Comparison of ENCODE assay signal across 8 cellular contexts in genomic region chr19:1905071-1905862, GRCh38. TPM values are rescaled to one million over a fixed set of nuclear protein-coding genes. Genes with fewer than 3 reads are reported as not detected.
DNase-seq lines count a peak whose midpoint lies in the region; ATAC-seq and TF ChIP-seq lines count a peak whose summit lies in the region.

TSS of gene ADAT3 (plus strand) at chr19:1905399. CDS start at chr19:1912048, 6,649 bp downstream.
TSS of gene SCAMP4 (plus strand) at chr19:1905399. CDS start at chr19:1915020, 9,621 bp downstream.

- no peaks in the 10 kb centered on the region for H3K27me3 Mint-ChIP-seq in activated T-cell treated with anti-CD3 and anti-CD28 coated beads, Interleukin-2, amount 50 U/mL, for 4 hours (ENCODE audit: low read depth)

- in situ Hi-C loops in Panc1 (cut with HindIII; ENCODE audit: low pct_unique_long_range_greater_than_20kb, low sequenced_read_pairs): no loop called here

- peak within 1 kb of the TSS; percentile 66 for H3K4me2 ChIP-seq in KMS-11

- ATAC-seq in GM21737 (IDR thresholded peaks at IDR 0.05; ENCODE audit: unreplicated experiment) (peak; percentile 76), Panc1 (peak; percentile 95)
- ATAC-seq in activated T-cell treated with anti-CD3 and anti-CD28 coated beads, Interleukin-2, amount 50 U/mL, for 4 hours: peak; percentile 97 to 99

- no peak for TF ChIP-seq CTCF in KMS-11 (conservative IDR thresholded peaks at IDR 0.05; ENCODE audit: low read depth, low read length)
- TF ChIP-seq CTCF in Panc1 (IDR thresholded peaks at IDR 0.05): no peak

- BruUV-seq in Panc1 (replicated peaks; lab: Mats Ljungman, UMichigan): TSS peak; percentile 86

- no peaks in the 10 kb centered on the region for H4K20me1 ChIP-seq in KMS-11 (ENCODE audit: insufficient read depth)

- no peaks in the 10 kb centered on the region for H3K36me3 Mint-ChIP-seq in activated T-cell treated with anti-CD3 and anti-CD28 coated beads, Interleukin-2, amount 50 U/mL, for 4 hours (ENCODE audit: insufficient read depth)

- H3K36me3 ChIP-seq in KMS-11 (ENCODE audit: insufficient read depth): no peaks in the 10 kb centered on the region
- no peaks in the 10 kb centered on the region for H3K36me3 ChIP-seq in Panc1 (ENCODE audit: control insufficient read depth, insufficient read depth, low read length)
- no peaks in the 10 kb centered on the region for H3K36me3 ChIP-seq in mucosa of stomach (ENCODE audit: control insufficient read depth, insufficient read depth, low read length)

- H3K4me3 Mint-ChIP-seq in activated T-cell treated with anti-CD3 and anti-CD28 coated beads, Interleukin-2, amount 50 U/mL, for 4 hours: peak within 1 kb of the TSS; percentile 88

- no peaks in the 10 kb centered on the region for H3K9me3 Mint-ChIP-seq in activated T-cell treated with anti-CD3 and anti-CD28 coated beads, Interleukin-2, amount 50 U/mL, for 4 hours

- H3K79me2 ChIP-seq in KMS-11 (ENCODE audit: insufficient read depth, low read depth): peaks cover 24% of the 10 kb centered on the region; the same call in 1 of the 2 replicates

- H3K9ac ChIP-seq in KMS-11: peak within 1 kb of the TSS; percentile 68
- peak within 1 kb of the TSS; percentile 75 for H3K9ac ChIP-seq in mucosa of stomach (ENCODE audit: low read length)

- H2AFZ ChIP-seq in KMS-11 (ENCODE audit: low read depth): peak within 1 kb of the TSS; percentile 69

- DNase-seq in DMS153 treated with DMSO at 0.1 percent for 48 hours (lab: John Stamatoyannopoulos, UW; ENCODE audit: unreplicated experiment) (peak; percentile 55), Panc1 (ENCODE audit: low read depth, low spot score) (peak; percentile 84), erythroblast (lab: John Stamatoyannopoulos, UW) (peak; percentile 99)
- peak; percentile 97 for DNase-seq in activated T-cell treated with anti-CD3 and anti-CD28 coated beads, Interleukin-2, amount 50 U/mL, for 4 hours
- DNase-seq in stimulated activated CD8-positive, alpha-beta memory T cell treated with anti-CD3 and anti-CD28 coated beads, Interleukin-4, amount 100 ng/mL, for 48 hours: peak; percentile 98

- CTCF ChIA-PET in Panc1 (lab: Charles Lee): no interaction called here

- POLR2A ChIA-PET in Panc1 (lab: Charles Lee): no interaction called here

- H3K4me3 ChIP-seq in KMS-11 (IDR thresholded peaks at IDR 0.05; ENCODE audit: insufficient read depth, low read depth, low read length) (no peak within 1 kb of the TSS), Panc1 (ENCODE audit: low read depth in 2 of 2, low read length in 2 of 2) (peak within 1 kb of the TSS; percentile 60 to 70), mucosa of stomach (ENCODE audit: low read length) (peak within 1 kb of the TSS; percentile 63)

- TF ChIP-seq POLR2A in erythroblast (IDR thresholded peaks at IDR 0.05; ENCODE audit: low read length): peak; percentile 71

- H3K9me3 ChIP-seq in Panc1 (ENCODE audit: control insufficient read depth, insufficient read depth, low read depth, low read length): no peaks in the 10 kb centered on the region
- no peaks in the 10 kb centered on the region for H3K9me3 ChIP-seq in mucosa of stomach (ENCODE audit: control insufficient read depth, low read length)

- peaks cover 23% of the 10 kb centered on the region for H3K4me1 ChIP-seq in KMS-11 (ENCODE audit: low read depth, poor library complexity, severe bottlenecking)
- H3K4me1 ChIP-seq in Panc1 (ENCODE audit: control insufficient read depth, insufficient read depth, low read length): peaks cover 17% of the 10 kb centered on the region
- H3K4me1 ChIP-seq in mucosa of stomach (ENCODE audit: control insufficient read depth, insufficient read depth, low read length): peaks cover 46% of the 10 kb centered on the region

- H3K27me3 ChIP-seq in KMS-11 (ENCODE audit: insufficient read depth, low read depth) (no peaks in the 10 kb centered on the region), Panc1 (ENCODE audit: control insufficient read depth, insufficient read depth, low read length) (no peaks in the 10 kb centered on the region), mucosa of stomach (ENCODE audit: control insufficient read depth, insufficient read depth, low read length) (no peaks in the 10 kb centered on the region)

- H3K27ac ChIP-seq in KMS-11: peak within 1 kb of the TSS; percentile 44; the same call in 1 of the 2 replicates
- peak within 1 kb of the TSS; percentile 93 for H3K27ac ChIP-seq in Panc1 (ENCODE audit: low read length)

- peaks cover 30% of the 10 kb centered on the region for H3K4me1 Mint-ChIP-seq in activated T-cell treated with anti-CD3 and anti-CD28 coated beads, Interleukin-2, amount 50 U/mL, for 4 hours (ENCODE audit: low read depth)

- intact Hi-C loops in Panc1 (cut with micrococcal nuclease; ENCODE audit: unreplicated experiment): no loop called here

RNA-seq across cellular contexts. Expression of gene ADAT3, which starts in this region (rescaled TPM):
- total RNA-seq in Panc1 (2021; ENCODE audit: unreplicated experiment): 8.9 TPM
- polyA plus RNA-seq in Panc1 (2012; ENCODE audit: insufficient read length): 8.5 TPM
- total RNA-seq in activated T-cell treated with anti-CD3 and anti-CD28 coated beads, Interleukin-2, amount 50 U/mL, for 4 hours: 1 to 10 TPM; 7.3 to 7.8 (median 7.7) TPM

RNA-seq across cellular contexts. Expression of gene SCAMP4, which starts in this region (rescaled TPM):
- total RNA-seq in Panc1 (2021; ENCODE audit: unreplicated experiment): 98.4 TPM
- 94.3 TPM for polyA plus RNA-seq in Panc1 (2012; ENCODE audit: insufficient read length)
- 10 to 100 TPM; 37.2 to 40.3 (median 39.4) TPM for total RNA-seq in activated T-cell treated with anti-CD3 and anti-CD28 coated beads, Interleukin-2, amount 50 U/mL, for 4 hours
